11 cellular contexts compared by ENCODE assay signal in the genomic region with DNA sequence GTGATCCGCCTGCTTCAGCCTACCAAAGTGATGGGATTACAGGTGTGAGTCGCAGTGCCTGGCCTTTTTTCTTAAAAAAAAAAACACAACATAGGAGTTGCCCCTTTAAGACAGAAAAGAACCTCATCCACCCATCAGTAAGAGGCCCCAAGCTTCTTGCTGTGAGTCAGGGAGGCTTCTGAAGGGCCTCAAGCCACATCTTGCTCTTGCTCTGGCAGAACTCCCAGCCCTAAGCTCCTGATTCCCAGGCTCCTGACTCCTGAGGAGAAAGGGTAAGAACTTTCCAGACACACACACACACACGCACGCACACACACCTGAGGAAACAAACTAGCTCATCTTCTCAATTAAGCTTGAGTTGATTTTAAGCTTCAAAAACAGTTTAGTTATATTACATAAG. TPM values are rescaled to one million over a fixed set of nuclear protein-coding genes. Genes with fewer than 3 reads are reported as not detected.
DNase-seq lines count a peak whose midpoint lies in the region; ATAC-seq and TF ChIP-seq lines count a peak whose summit lies in the region.
"Had no signal": no experiment of that assay in that cellular context is flagged by ENCODE, and none has a peak within 500 bp of the region (broad histone marks: within the 10 kb centered on the region; RNA-seq: fewer than 3 reads in every experiment).

No MANE protein-coding gene starts in this region.

- no peak for TF ChIP-seq CTCF in BJ (IDR thresholded peaks at IDR 0.05; ENCODE audit: insufficient read depth, low read depth, low read length)
- no peak for TF ChIP-seq CTCF in endothelial cell (IDR thresholded peaks at IDR 0.05; ENCODE audit: unreplicated experiment)

- H3K14ac ChIP-seq in neuronal stem cell (ENCODE audit: low read length) = no peak overlapping the region

- POLR2A ChIA-PET in BJ (lab: Charles Lee) = interaction anchor here (0.7 to 0.8 kb wide), 2 partner anchors 8 to 20 kb away, joined by 4 to 5 read pairs; no protein-coding TSS in a partner anchor

- H3K4me1 ChIP-seq in neuronal stem cell (ENCODE audit: control insufficient read depth in 2 of 2, insufficient read depth in 1 of 2, low read depth in 1 of 2, low read length in 2 of 2) = peaks cover 4% of the 10 kb centered on the region in 2 donors

- H3K18ac ChIP-seq in neuronal stem cell (ENCODE audit: low read length) = no peak overlapping the region

- no CpG with 5 or more reads among the region's 4 CpGs for WGBS in neuronal stem cell (ENCODE audit: extremely low coverage in 2 of 2, insufficient read length in 2 of 2, insufficient replicate concordance in 1 of 2), 2 donors

- no peak overlapping the region for H4K8ac ChIP-seq in neuronal stem cell (ENCODE audit: low read depth, low read length)

- H4K91ac ChIP-seq in neuronal stem cell (ENCODE audit: low read depth, low read length, poor library complexity) = no peak overlapping the region

- no peak overlapping the region for H3K23ac ChIP-seq in neuronal stem cell (ENCODE audit: low read depth, low read length, poor library complexity)

- H3K4me1 Mint-ChIP-seq in endothelial cell (ENCODE audit: unreplicated experiment) = peaks cover 11% of the 10 kb centered on the region

- no peak overlapping the region for H3K27ac Mint-ChIP-seq in endothelial cell (ENCODE audit: unreplicated experiment)

- no peak overlapping the region for H2AFZ ChIP-seq in neuronal stem cell (ENCODE audit: low read length)

- no peaks in the 10 kb centered on the region for H3K9me3 Mint-ChIP-seq in endothelial cell (ENCODE audit: unreplicated experiment)

- no peak overlapping the region for H3K9ac ChIP-seq in neuronal stem cell (ENCODE audit: low read depth, low read length, poor library complexity)

- no peaks in the 10 kb centered on the region for H3K79me1 ChIP-seq in neuronal stem cell (ENCODE audit: low read depth, low read length)

- H2BK5ac ChIP-seq in neuronal stem cell (ENCODE audit: low read length) = no peak overlapping the region

- CTCF ChIA-PET in BJ (lab: Yijun Ruan, JAX) = interaction anchor here (1.3 to 1.5 kb wide), 4 partner anchors 11 to 21 kb away, joined by 3 to 4 read pairs (median 4); a partner anchor contains a TSS

- H3K36me3 ChIP-seq in BJ (ENCODE audit: control insufficient read depth, insufficient read depth, low read length) (peaks cover under 1% of the 10 kb centered on the region), neuronal stem cell (replicated peaks in 1 of 2; ENCODE audit: control insufficient read depth in 2 of 2, insufficient read depth in 2 of 2, low read length in 2 of 2) (no peaks in the 10 kb centered on the region)

- peaks cover 3% of the 10 kb centered on the region for H3K27me3 Mint-ChIP-seq in endothelial cell (ENCODE audit: unreplicated experiment)

- peak; percentile 46 for DNase-seq in BJ (ENCODE audit: low read depth)
- DNase-seq in M059J (ENCODE audit: low read depth) = peak; percentile 82
- peak; percentile 65 for DNase-seq in non-pigmented ciliary epithelial cell (ENCODE audit: low read depth)
- DNase-seq in HUDEP-2 (lab: John Stamatoyannopoulos, UW; ENCODE audit: unreplicated experiment in 76 of 76) = no peak
- DNase-seq in neuronal stem cell (ENCODE audit: low spot score) = no peak
- DNase-seq in endothelial cell (ENCODE audit: low spot score) = no peak
- DNase-seq in activated gamma-delta T cell treated with Interleukin-2 at 50 U/mL for 16 hours = no peak
- DNase-seq: caudate nucleus, heart right ventricle, NCI-H2029 had no signal

- no peaks in the 10 kb centered on the region for H3K9me3 ChIP-seq in neuronal stem cell (replicated peaks in 1 of 2; ENCODE audit: control insufficient read depth in 2 of 2, insufficient read depth in 1 of 2, low read depth in 1 of 2, low read length in 2 of 2)
- H3K9me3 ChIP-seq: heart right ventricle had no signal

- no peak overlapping the region for H3K4ac ChIP-seq in neuronal stem cell (ENCODE audit: low read length)

- H3K27ac ChIP-seq in neuronal stem cell (replicated peaks; ENCODE audit: low read length) = no peak overlapping the region
- H3K27ac ChIP-seq: heart right ventricle had no signal

- no peak overlapping the region for H2AK5ac ChIP-seq in neuronal stem cell (ENCODE audit: low read depth, low read length)

- H3K4me3 Mint-ChIP-seq in endothelial cell (ENCODE audit: unreplicated experiment) = no peak overlapping the region

- no peak overlapping the region for H2BK15ac ChIP-seq in neuronal stem cell (ENCODE audit: low read length)

- H2BK120ac ChIP-seq in neuronal stem cell (ENCODE audit: low read depth, low read length) = no peak overlapping the region

- H3K4me2 ChIP-seq in neuronal stem cell (ENCODE audit: insufficient read depth, low read length, poor library complexity, severe bottlenecking) = no peak overlapping the region

- H3K27me3 ChIP-seq in BJ (ENCODE audit: control insufficient read depth, insufficient read depth, low read length) = no peaks in the 10 kb centered on the region
- H3K27me3 ChIP-seq in neuronal stem cell (ENCODE audit: control insufficient read depth in 3 of 3, insufficient read depth in 3 of 3, low read depth in 1 of 3, low read length in 3 of 3) = no peaks in the 10 kb centered on the region
- H3K27me3 ChIP-seq: heart right ventricle had no signal

- no peak overlapping the region for H3K4me3 ChIP-seq in BJ (ENCODE audit: low read depth, low read length)
- H3K4me3 ChIP-seq in neuronal stem cell (ENCODE audit: low read length in 2 of 2) = no peak overlapping the region
- H3K4me3 ChIP-seq: heart right ventricle had no signal

- no peaks in the 10 kb centered on the region for H3K36me3 Mint-ChIP-seq in endothelial cell (ENCODE audit: low read depth, unreplicated experiment)

- H2BK12ac ChIP-seq in neuronal stem cell (ENCODE audit: low read length) = no peak overlapping the region

- peak; percentile 77 for ATAC-seq in esophagus mucosa
- ATAC-seq: heart right ventricle had no signal

RNA-seq across cellular contexts. Expression of a gene that starts 6.9 kb away (rescaled TPM):
- polyA plus RNA-seq in BJ (2011; rRNA removed) = 92.8 and 149 TPM in 2 replicates
- polyA minus RNA-seq in BJ (2011; rRNA and poly(A)+ RNA removed) = 52.9 and 93.7 TPM in 2 replicates
- total RNA-seq in M059J (2014; rRNA removed; shearing (Covaris generic)) = 97.7 and 134 TPM in 2 replicates
- total RNA-seq in esophagus mucosa = 142 TPM
- polyA plus RNA-seq in neuronal stem cell (2013, experiment 1 of 2) = 32.3 TPM
- polyA plus RNA-seq in neuronal stem cell (2013, experiment 2 of 2) = 30.3 TPM
- 55.1 TPM for total RNA-seq in endothelial cell (ENCODE audit: unreplicated experiment)

RNA-seq across cellular contexts. Expression of a gene that starts 9.5 kb away (rescaled TPM):
- polyA plus RNA-seq in BJ (2011; rRNA removed) = 0.12 TPM in 1 of 2 replicates, not detected in the other
- polyA minus RNA-seq in BJ (2011; rRNA and poly(A)+ RNA removed) = not detected in 2 replicates
- total RNA-seq in M059J (2014; rRNA removed; shearing (Covaris generic)) = not detected in 2 replicates
- total RNA-seq in esophagus mucosa = 1.1 TPM
- 13.8 TPM for polyA plus RNA-seq in neuronal stem cell (2013, experiment 1 of 2)
- 12.7 TPM for polyA plus RNA-seq in neuronal stem cell (2013, experiment 2 of 2)
- total RNA-seq in endothelial cell (ENCODE audit: unreplicated experiment) = not detected

RNA-seq across cellular contexts. Expression of a gene that starts 13.2 kb away (rescaled TPM):
- polyA plus RNA-seq in BJ (2011; rRNA removed) = not detected in 2 replicates
- not detected in 2 replicates for polyA minus RNA-seq in BJ (2011; rRNA and poly(A)+ RNA removed)
- total RNA-seq in M059J (2014; rRNA removed; shearing (Covaris generic)) = not detected in 2 replicates
- total RNA-seq in esophagus mucosa (not detected), endothelial cell (ENCODE audit: unreplicated experiment) (not detected)
- not detected for polyA plus RNA-seq in neuronal stem cell (2013, experiment 1 of 2)
- polyA plus RNA-seq in neuronal stem cell (2013, experiment 2 of 2) = not detected

RNA-seq across cellular contexts. Expression of a gene that starts 17.4 kb away (rescaled TPM):
- polyA plus RNA-seq in BJ (2011; rRNA removed) = 0.93 and 1.5 TPM in 2 replicates
- polyA minus RNA-seq in BJ (2011; rRNA and poly(A)+ RNA removed) = 0.09 and 0.15 TPM in 2 replicates
- total RNA-seq in M059J (2014; rRNA removed; shearing (Covaris generic)) = 0.57 and 0.86 TPM in 2 replicates
- 103 TPM for total RNA-seq in esophagus mucosa
- 4.6 TPM for polyA plus RNA-seq in neuronal stem cell (2013, experiment 1 of 2)
- 4.3 TPM for polyA plus RNA-seq in neuronal stem cell (2013, experiment 2 of 2)
- 5.9 TPM for total RNA-seq in endothelial cell (ENCODE audit: unreplicated experiment)

RNA-seq across cellular contexts. Expression of a gene that starts 28.5 kb away (rescaled TPM):
- polyA plus RNA-seq in BJ (2011; rRNA removed) = not detected in 2 replicates
- not detected in 2 replicates for polyA minus RNA-seq in BJ (2011; rRNA and poly(A)+ RNA removed)
- not detected in 2 replicates for total RNA-seq in M059J (2014; rRNA removed; shearing (Covaris generic))
- total RNA-seq in esophagus mucosa = not detected
- 2.7 TPM for polyA plus RNA-seq in neuronal stem cell (2013, experiment 1 of 2)
- polyA plus RNA-seq in neuronal stem cell (2013, experiment 2 of 2) = 3.4 TPM
- not detected for total RNA-seq in endothelial cell (ENCODE audit: unreplicated experiment)
- total RNA-seq: heart right ventricle had no signal
- polyA plus RNA-seq: heart right ventricle had no signal

Comparison
In these comparisons a context has a peak if more than half of its experiments do, and no peak if none do; other contexts are left out.
1. DNase-seq: peak in BJ (single experiment), M059J (single experiment) and non-pigmented ciliary epithelial cell (single experiment); none in HUDEP-2 (0 of 76), neuronal stem cell (single experiment), endothelial cell (single experiment) and activated gamma-delta T cell treated with Interleukin-2 at 50 U/mL for 16 hours (single experiment).